In genomic region chr6:56347526-56347925, GRCh38 we compare ENCODE assay signal across 1 cellular context.
TF ChIP-seq lines count a peak whose summit lies in the region.

No MANE protein-coding gene starts in this region.

TF ChIP-seq in SK-N-SH, 30 proteins besides CTCF, POLR2A, EP300 and RAD21 (continued from another document):
- TF ChIP-seq MAX (IDR thresholded peaks at IDR 0.05; ENCODE audit: low read depth) (no peak), REST (IDR thresholded peaks at IDR 0.05; ENCODE audit: low read depth, low read length) (no peak), USF1 (IDR thresholded peaks at IDR 0.05; ENCODE audit: borderline replicate concordance, low read depth) (no peak), IRF3 (IDR thresholded peaks at IDR 0.05; ENCODE audit: low read depth, low read length) (no peak), TCF12 (IDR thresholded peaks at IDR 0.05) (peak; percentile 65), FOXM1 (IDR thresholded peaks at IDR 0.05; ENCODE audit: low read depth) (0 out of 2 replicates have a peak, but pooled peaks have one; percentile 37), GABPA (IDR thresholded peaks at IDR 0.05; ENCODE audit: low read depth) (no peak), NRF1 (IDR thresholded peaks at IDR 0.05; ENCODE audit: low read depth, low read length) (no peak), RFX5 (IDR thresholded peaks at IDR 0.05; ENCODE audit: low read length) (no peak), ELF1 (IDR thresholded peaks at IDR 0.05) (no peak), POLR2AphosphoS5 (IDR thresholded peaks at IDR 0.05; ENCODE audit: low read depth, low read length) (no peak), MEF2A (IDR thresholded peaks at IDR 0.05; ENCODE audit: borderline replicate concordance, low read depth) (no peak), RCOR1 (IDR thresholded peaks at IDR 0.05; ENCODE audit: low read length) (no peak), JUND (IDR thresholded peaks at IDR 0.05) (peak; percentile 73), YY1 (IDR thresholded peaks at IDR 0.05; ENCODE audit: low read depth) (no peak), MXI1 (IDR thresholded peaks at IDR 0.05; ENCODE audit: low read depth, low read length) (no peak), SIN3A (IDR thresholded peaks at IDR 0.05; ENCODE audit: borderline replicate concordance, low read depth, low read length) (no peak), TEAD4 (IDR thresholded peaks at IDR 0.05; ENCODE audit: borderline replicate concordance, insufficient read depth) (peak; percentile 40; the same call in 1 of the 2 replicates), EZH2phosphoT487 (IDR thresholded peaks at IDR 0.05; ENCODE audit: borderline replicate concordance, low read depth) (no peak), TAF1 (IDR thresholded peaks at IDR 0.05; ENCODE audit: borderline replicate concordance, low read depth, low read length) (no peak)
TF ChIP-seq in SK-N-SH: peak in this region for 8.
